1 cellular context compared by ENCODE assay signal in the genomic region with DNA sequence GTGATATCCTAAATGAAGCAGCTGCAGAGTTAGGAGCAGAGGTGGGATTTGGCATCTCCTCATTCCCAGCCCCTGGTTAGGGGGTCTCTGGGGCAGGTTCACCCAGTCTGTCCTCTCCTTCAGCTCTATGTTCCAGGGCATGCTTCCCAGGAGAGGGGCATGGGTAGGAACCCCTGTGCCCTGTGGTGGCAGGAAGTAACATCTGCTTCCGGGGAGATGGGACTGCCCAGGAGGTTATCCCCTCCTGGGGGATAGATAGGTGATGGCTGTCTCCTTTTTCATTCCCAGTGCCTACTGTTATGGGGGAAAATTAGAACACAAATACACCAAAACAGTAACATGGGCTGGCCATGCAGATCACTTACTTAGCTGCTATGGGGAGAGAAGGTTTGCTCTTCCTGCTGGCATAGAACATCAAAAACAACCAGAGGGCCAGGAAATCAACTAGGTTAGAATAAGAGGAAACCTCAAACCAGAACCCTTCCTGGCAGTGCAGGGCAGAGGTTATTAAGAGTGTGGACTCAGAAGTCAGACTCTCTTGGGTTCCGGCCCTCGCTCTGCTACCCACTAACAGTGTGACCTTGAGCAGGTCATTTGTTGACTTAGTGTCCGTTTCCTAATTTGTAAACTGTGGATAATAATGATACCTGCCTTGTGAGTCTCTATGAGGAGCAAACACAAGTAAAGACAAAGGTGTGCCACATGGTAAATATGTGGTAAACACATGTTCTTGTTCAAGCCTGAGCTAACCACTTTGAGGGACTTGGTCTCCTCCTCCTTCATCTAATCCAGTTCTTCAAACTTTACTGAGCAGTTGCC.
TF ChIP-seq lines count a peak whose summit lies in the region.

No MANE protein-coding gene starts in this region.

TF ChIP-seq in HepG2, 621 proteins besides CTCF, POLR2A, EP300 and RAD21 (continued from another document and continues in another):
- TF ChIP-seq, protein P1, sequence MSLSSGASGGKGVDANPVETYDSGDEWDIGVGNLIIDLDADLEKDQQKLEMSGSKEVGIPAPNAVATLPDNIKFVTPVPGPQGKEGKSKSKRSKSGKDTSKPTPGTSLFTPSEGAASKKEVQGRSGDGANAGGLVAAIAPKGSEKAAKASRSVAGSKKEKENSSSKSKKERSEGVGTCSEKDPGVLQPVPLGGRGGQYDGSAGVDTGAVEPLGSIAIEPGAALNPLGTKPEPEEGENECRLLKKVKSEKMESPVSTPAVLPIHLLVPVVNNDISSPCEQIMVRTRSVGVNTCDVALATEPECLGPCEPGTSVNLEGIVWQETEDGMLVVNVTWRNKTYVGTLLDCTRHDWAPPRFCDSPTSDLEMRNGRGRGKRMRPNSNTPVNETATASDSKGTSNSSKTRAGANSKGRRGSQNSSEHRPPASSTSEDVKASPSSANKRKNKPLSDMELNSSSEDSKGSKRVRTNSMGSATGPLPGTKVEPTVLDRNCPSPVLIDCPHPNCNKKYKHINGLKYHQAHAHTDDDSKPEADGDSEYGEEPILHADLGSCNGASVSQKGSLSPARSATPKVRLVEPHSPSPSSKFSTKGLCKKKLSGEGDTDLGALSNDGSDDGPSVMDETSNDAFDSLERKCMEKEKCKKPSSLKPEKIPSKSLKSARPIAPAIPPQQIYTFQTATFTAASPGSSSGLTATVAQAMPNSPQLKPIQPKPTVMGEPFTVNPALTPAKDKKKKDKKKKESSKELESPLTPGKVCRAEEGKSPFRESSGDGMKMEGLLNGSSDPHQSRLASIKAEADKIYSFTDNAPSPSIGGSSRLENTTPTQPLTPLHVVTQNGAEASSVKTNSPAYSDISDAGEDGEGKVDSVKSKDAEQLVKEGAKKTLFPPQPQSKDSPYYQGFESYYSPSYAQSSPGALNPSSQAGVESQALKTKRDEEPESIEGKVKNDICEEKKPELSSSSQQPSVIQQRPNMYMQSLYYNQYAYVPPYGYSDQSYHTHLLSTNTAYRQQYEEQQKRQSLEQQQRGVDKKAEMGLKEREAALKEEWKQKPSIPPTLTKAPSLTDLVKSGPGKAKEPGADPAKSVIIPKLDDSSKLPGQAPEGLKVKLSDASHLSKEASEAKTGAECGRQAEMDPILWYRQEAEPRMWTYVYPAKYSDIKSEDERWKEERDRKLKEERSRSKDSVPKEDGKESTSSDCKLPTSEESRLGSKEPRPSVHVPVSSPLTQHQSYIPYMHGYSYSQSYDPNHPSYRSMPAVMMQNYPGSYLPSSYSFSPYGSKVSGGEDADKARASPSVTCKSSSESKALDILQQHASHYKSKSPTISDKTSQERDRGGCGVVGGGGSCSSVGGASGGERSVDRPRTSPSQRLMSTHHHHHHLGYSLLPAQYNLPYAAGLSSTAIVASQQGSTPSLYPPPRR (CRISPR knock-in tag; IDR thresholded peaks at IDR 0.05; ENCODE audit: borderline replicate concordance) = no peak
- TF ChIP-seq NFKBIZ (CRISPR knock-in tag; IDR thresholded peaks at IDR 0.05) (no peak), PHB2 (IDR thresholded peaks at IDR 0.05; ENCODE audit: partially characterized antibody) (no peak), MED13 (CRISPR knock-in tag; IDR thresholded peaks at IDR 0.05) (no peak), RARA (CRISPR knock-in tag; IDR thresholded peaks at IDR 0.05) (peak; percentile 66), ZNF589 (CRISPR knock-in tag; conservative IDR thresholded peaks at IDR 0.05) (no peak), SOX5 (CRISPR knock-in tag; IDR thresholded peaks at IDR 0.05; ENCODE audit: borderline replicate concordance) (peak; percentile 56; the same call in 1 of the 2 replicates), ZNF24 (IDR thresholded peaks at IDR 0.05) (no peak), PHF21A (CRISPR knock-in tag; IDR thresholded peaks at IDR 0.05) (no peak), RXRB (CRISPR knock-in tag; IDR thresholded peaks at IDR 0.05; ENCODE audit: borderline replicate concordance) (peak; percentile 47; the same call in 1 of the 2 replicates), SNRNP70 (IDR thresholded peaks at IDR 0.05; ENCODE audit: low read depth, low read length) (no peak), FOSL2 (CRISPR knock-in tag; IDR thresholded peaks at IDR 0.05) (peak; percentile 49), SMAD1 (CRISPR knock-in tag; IDR thresholded peaks at IDR 0.05; ENCODE audit: borderline replicate concordance, low read depth) (no peak), PPARG (CRISPR knock-in tag; conservative IDR thresholded peaks at IDR 0.05) (peak; percentile 73; the same call in 1 of the 2 replicates), MIER3 (CRISPR knock-in tag; IDR thresholded peaks at IDR 0.05; ENCODE audit: borderline replicate concordance) (no peak), CEBPB (IDR thresholded peaks at IDR 0.05; ENCODE audit: borderline replicate concordance, low read depth, low read length) (no peak), ZNF891 (CRISPR knock-in tag; IDR thresholded peaks at IDR 0.05) (no peak), HNF4G (IDR thresholded peaks at IDR 0.05; ENCODE audit: borderline replicate concordance, low read depth, low read length) (no peak), HNF4G (CRISPR knock-in tag; IDR thresholded peaks at IDR 0.05; ENCODE audit: borderline replicate concordance, low read depth) (no peak), CBFB (CRISPR knock-in tag; IDR thresholded peaks at IDR 0.05) (no peak), CREB1 (IDR thresholded peaks at IDR 0.05) (no peak), CREB1 (CRISPR knock-in tag; IDR thresholded peaks at IDR 0.05) (no peak)
- TF ChIP-seq, protein P2, sequence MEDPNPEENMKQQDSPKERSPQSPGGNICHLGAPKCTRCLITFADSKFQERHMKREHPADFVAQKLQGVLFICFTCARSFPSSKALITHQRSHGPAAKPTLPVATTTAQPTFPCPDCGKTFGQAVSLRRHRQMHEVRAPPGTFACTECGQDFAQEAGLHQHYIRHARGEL (CRISPR knock-in tag; IDR thresholded peaks at IDR 0.05) = no peak
- TF ChIP-seq, protein P3, sequence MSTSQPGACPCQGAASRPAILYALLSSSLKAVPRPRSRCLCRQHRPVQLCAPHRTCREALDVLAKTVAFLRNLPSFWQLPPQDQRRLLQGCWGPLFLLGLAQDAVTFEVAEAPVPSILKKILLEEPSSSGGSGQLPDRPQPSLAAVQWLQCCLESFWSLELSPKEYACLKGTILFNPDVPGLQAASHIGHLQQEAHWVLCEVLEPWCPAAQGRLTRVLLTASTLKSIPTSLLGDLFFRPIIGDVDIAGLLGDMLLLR (CRISPR knock-in tag; IDR thresholded peaks at IDR 0.05) = no peak
- TF ChIP-seq, protein P4, sequence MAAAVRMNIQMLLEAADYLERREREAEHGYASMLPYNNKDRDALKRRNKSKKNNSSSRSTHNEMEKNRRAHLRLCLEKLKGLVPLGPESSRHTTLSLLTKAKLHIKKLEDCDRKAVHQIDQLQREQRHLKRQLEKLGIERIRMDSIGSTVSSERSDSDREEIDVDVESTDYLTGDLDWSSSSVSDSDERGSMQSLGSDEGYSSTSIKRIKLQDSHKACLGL (CRISPR knock-in tag; IDR thresholded peaks at IDR 0.05) = no peak
- TF ChIP-seq, protein P5, sequence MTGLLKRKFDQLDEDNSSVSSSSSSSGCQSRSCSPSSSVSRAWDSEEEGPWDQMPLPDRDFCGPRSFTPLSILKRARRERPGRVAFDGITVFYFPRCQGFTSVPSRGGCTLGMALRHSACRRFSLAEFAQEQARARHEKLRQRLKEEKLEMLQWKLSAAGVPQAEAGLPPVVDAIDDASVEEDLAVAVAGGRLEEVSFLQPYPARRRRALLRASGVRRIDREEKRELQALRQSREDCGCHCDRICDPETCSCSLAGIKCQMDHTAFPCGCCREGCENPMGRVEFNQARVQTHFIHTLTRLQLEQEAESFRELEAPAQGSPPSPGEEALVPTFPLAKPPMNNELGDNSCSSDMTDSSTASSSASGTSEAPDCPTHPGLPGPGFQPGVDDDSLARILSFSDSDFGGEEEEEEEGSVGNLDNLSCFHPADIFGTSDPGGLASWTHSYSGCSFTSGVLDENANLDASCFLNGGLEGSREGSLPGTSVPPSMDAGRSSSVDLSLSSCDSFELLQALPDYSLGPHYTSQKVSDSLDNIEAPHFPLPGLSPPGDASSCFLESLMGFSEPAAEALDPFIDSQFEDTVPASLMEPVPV (CRISPR knock-in tag; IDR thresholded peaks at IDR 0.05) = no peak
- TF ChIP-seq, protein P6, sequence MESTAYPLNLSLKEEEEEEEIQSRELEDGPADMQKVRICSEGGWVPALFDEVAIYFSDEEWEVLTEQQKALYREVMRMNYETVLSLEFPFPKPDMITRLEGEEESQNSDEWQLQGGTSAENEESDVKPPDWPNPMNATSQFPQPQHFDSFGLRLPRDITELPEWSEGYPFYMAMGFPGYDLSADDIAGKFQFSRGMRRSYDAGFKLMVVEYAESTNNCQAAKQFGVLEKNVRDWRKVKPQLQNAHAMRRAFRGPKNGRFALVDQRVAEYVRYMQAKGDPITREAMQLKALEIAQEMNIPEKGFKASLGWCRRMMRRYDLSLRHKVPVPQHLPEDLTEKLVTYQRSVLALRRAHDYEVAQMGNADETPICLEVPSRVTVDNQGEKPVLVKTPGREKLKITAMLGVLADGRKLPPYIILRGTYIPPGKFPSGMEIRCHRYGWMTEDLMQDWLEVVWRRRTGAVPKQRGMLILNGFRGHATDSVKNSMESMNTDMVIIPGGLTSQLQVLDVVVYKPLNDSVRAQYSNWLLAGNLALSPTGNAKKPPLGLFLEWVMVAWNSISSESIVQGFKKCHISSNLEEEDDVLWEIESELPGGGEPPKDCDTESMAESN (CRISPR knock-in tag; conservative IDR thresholded peaks at IDR 0.05) = no peak
- TF ChIP-seq, protein P7, sequence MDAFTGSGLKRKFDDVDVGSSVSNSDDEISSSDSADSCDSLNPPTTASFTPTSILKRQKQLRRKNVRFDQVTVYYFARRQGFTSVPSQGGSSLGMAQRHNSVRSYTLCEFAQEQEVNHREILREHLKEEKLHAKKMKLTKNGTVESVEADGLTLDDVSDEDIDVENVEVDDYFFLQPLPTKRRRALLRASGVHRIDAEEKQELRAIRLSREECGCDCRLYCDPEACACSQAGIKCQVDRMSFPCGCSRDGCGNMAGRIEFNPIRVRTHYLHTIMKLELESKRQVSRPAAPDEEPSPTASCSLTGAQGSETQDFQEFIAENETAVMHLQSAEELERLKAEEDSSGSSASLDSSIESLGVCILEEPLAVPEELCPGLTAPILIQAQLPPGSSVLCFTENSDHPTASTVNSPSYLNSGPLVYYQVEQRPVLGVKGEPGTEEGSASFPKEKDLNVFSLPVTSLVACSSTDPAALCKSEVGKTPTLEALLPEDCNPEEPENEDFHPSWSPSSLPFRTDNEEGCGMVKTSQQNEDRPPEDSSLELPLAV (CRISPR knock-in tag; conservative IDR thresholded peaks at IDR 0.05; ENCODE audit: low read depth) = no peak
- TF ChIP-seq, protein P8, sequence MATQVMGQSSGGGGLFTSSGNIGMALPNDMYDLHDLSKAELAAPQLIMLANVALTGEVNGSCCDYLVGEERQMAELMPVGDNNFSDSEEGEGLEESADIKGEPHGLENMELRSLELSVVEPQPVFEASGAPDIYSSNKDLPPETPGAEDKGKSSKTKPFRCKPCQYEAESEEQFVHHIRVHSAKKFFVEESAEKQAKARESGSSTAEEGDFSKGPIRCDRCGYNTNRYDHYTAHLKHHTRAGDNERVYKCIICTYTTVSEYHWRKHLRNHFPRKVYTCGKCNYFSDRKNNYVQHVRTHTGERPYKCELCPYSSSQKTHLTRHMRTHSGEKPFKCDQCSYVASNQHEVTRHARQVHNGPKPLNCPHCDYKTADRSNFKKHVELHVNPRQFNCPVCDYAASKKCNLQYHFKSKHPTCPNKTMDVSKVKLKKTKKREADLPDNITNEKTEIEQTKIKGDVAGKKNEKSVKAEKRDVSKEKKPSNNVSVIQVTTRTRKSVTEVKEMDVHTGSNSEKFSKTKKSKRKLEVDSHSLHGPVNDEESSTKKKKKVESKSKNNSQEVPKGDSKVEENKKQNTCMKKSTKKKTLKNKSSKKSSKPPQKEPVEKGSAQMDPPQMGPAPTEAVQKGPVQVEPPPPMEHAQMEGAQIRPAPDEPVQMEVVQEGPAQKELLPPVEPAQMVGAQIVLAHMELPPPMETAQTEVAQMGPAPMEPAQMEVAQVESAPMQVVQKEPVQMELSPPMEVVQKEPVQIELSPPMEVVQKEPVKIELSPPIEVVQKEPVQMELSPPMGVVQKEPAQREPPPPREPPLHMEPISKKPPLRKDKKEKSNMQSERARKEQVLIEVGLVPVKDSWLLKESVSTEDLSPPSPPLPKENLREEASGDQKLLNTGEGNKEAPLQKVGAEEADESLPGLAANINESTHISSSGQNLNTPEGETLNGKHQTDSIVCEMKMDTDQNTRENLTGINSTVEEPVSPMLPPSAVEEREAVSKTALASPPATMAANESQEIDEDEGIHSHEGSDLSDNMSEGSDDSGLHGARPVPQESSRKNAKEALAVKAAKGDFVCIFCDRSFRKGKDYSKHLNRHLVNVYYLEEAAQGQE (IDR thresholded peaks at IDR 0.05; ENCODE audit: borderline replicate concordance in 1 of 2, low read depth in 1 of 2, low read length in 2 of 2) = no peak
- TF ChIP-seq, protein P9, sequence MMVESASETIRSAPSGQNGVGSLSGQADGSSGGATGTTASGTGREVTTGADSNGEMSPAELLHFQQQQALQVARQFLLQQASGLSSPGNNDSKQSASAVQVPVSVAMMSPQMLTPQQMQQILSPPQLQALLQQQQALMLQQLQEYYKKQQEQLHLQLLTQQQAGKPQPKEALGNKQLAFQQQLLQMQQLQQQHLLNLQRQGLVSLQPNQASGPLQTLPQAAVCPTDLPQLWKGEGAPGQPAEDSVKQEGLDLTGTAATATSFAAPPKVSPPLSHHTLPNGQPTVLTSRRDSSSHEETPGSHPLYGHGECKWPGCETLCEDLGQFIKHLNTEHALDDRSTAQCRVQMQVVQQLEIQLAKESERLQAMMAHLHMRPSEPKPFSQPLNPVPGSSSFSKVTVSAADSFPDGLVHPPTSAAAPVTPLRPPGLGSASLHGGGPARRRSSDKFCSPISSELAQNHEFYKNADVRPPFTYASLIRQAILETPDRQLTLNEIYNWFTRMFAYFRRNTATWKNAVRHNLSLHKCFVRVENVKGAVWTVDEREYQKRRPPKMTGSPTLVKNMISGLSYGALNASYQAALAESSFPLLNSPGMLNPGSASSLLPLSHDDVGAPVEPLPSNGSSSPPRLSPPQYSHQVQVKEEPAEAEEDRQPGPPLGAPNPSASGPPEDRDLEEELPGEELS (CRISPR knock-in tag; IDR thresholded peaks at IDR 0.05) = peak; percentile 49; the same call in 1 of the 2 replicates
- TF ChIP-seq, protein P10, sequence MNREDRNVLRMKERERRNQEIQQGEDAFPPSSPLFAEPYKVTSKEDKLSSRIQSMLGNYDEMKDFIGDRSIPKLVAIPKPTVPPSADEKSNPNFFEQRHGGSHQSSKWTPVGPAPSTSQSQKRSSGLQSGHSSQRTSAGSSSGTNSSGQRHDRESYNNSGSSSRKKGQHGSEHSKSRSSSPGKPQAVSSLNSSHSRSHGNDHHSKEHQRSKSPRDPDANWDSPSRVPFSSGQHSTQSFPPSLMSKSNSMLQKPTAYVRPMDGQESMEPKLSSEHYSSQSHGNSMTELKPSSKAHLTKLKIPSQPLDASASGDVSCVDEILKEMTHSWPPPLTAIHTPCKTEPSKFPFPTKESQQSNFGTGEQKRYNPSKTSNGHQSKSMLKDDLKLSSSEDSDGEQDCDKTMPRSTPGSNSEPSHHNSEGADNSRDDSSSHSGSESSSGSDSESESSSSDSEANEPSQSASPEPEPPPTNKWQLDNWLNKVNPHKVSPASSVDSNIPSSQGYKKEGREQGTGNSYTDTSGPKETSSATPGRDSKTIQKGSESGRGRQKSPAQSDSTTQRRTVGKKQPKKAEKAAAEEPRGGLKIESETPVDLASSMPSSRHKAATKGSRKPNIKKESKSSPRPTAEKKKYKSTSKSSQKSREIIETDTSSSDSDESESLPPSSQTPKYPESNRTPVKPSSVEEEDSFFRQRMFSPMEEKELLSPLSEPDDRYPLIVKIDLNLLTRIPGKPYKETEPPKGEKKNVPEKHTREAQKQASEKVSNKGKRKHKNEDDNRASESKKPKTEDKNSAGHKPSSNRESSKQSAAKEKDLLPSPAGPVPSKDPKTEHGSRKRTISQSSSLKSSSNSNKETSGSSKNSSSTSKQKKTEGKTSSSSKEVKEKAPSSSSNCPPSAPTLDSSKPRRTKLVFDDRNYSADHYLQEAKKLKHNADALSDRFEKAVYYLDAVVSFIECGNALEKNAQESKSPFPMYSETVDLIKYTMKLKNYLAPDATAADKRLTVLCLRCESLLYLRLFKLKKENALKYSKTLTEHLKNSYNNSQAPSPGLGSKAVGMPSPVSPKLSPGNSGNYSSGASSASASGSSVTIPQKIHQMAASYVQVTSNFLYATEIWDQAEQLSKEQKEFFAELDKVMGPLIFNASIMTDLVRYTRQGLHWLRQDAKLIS (CRISPR knock-in tag; IDR thresholded peaks at IDR 0.05) = no peak
